Comparison of ENCODE assay signal across 11 cellular contexts in genomic region chr7:44022796-44023467, GRCh38. TPM values are rescaled to one million over a fixed set of nuclear protein-coding genes. Genes with fewer than 3 reads are reported as not detected.
DNase-seq lines count a peak whose midpoint lies in the region; ATAC-seq and TF ChIP-seq lines count a peak whose summit lies in the region.
"Not testable (repeated sequence)": the region's sequence is repeated elsewhere in the genome, so short reads cannot be mapped to it uniquely, and the experiment has no call there.
"Had no signal": no experiment of that assay in that cellular context is flagged by ENCODE, and none has a peak within 500 bp of the region (broad histone marks: within the 10 kb centered on the region; RNA-seq: fewer than 3 reads in every experiment).

No MANE protein-coding gene starts in this region.

- not testable (repeated sequence) for H3K9me3 Mint-ChIP-seq in activated CD4-positive, alpha-beta T cell treated with anti-CD3 and anti-CD28 coated beads, Interleukin-2, amount 10 ng/mL, durations not matched to agents 24 days and 14 days; activated T-cell treated with anti-CD3 and anti-CD28 coated beads, Interleukin-2, amount 50 U/mL, for 24 hours; activated naive CD8-positive, alpha-beta T cell treated with anti-CD3 and anti-CD28 coated beads, Interleukin-2, amount 50 U/mL, for 24 hours; stimulated activated effector memory CD8-positive, alpha-beta T cell treated with anti-CD3 and anti-CD28 coated beads, Interleukin-12 subunit alpha, Interleukin-12 subunit beta, amount 100 ng/mL, for 72 hours

- not testable (repeated sequence) for H3K9me3 ChIP-seq in RWPE2 (ENCODE audit: severe bottlenecking)

- H3K4me3 ChIP-seq in RWPE2 (ENCODE audit: severe bottlenecking), result not testable (repeated sequence)

- intact Hi-C loops in activated CD4-positive, alpha-beta T cell treated with anti-CD3 and anti-CD28 coated beads, Interleukin-2, amount 10 ng/mL, durations not matched to agents 24 days and 14 days (cut with micrococcal nuclease), result not testable (repeated sequence)

- H3K4me3 Mint-ChIP-seq in activated CD4-positive, alpha-beta T cell treated with anti-CD3 and anti-CD28 coated beads, Interleukin-2, amount 10 ng/mL, durations not matched to agents 24 days and 14 days, result peak overlapping the region; percentile 55
- peak overlapping the region; percentile 69 for H3K4me3 Mint-ChIP-seq in activated T-cell treated with anti-CD3 and anti-CD28 coated beads, Interleukin-2, amount 50 U/mL, for 24 hours
- H3K4me3 Mint-ChIP-seq in activated naive CD8-positive, alpha-beta T cell treated with anti-CD3 and anti-CD28 coated beads, Interleukin-2, amount 50 U/mL, for 24 hours, result peak overlapping the region; percentile 54
- H3K4me3 Mint-ChIP-seq in stimulated activated effector memory CD8-positive, alpha-beta T cell treated with anti-CD3 and anti-CD28 coated beads, Interleukin-12 subunit alpha, Interleukin-12 subunit beta, amount 100 ng/mL, for 72 hours, result peak overlapping the region; percentile 39

- H3K27me3 Mint-ChIP-seq in activated CD4-positive, alpha-beta T cell treated with anti-CD3 and anti-CD28 coated beads, Interleukin-2, amount 10 ng/mL, durations not matched to agents 24 days and 14 days; activated T-cell treated with anti-CD3 and anti-CD28 coated beads, Interleukin-2, amount 50 U/mL, for 24 hours; activated naive CD8-positive, alpha-beta T cell treated with anti-CD3 and anti-CD28 coated beads, Interleukin-2, amount 50 U/mL, for 24 hours: not testable (repeated sequence)

- H3K27ac Mint-ChIP-seq in activated CD4-positive, alpha-beta T cell treated with anti-CD3 and anti-CD28 coated beads, Interleukin-2, amount 10 ng/mL, durations not matched to agents 24 days and 14 days, result peak overlapping the region; percentile 90
- peak overlapping the region; percentile 97 for H3K27ac Mint-ChIP-seq in activated T-cell treated with anti-CD3 and anti-CD28 coated beads, Interleukin-2, amount 50 U/mL, for 24 hours
- peak overlapping the region; percentile 79 for H3K27ac Mint-ChIP-seq in activated naive CD8-positive, alpha-beta T cell treated with anti-CD3 and anti-CD28 coated beads, Interleukin-2, amount 50 U/mL, for 24 hours
- peak overlapping the region; percentile 58 for H3K27ac Mint-ChIP-seq in stimulated activated effector memory CD8-positive, alpha-beta T cell treated with anti-CD3 and anti-CD28 coated beads, Interleukin-12 subunit alpha, Interleukin-12 subunit beta, amount 100 ng/mL, for 72 hours

- ATAC-seq in RWPE2 (ENCODE audit: low read depth), result peak; percentile 44
- peak; percentile 29 for ATAC-seq in activated naive CD8-positive, alpha-beta T cell treated with anti-CD3 and anti-CD28 coated beads, Interleukin-2, amount 50 U/mL, for 24 hours
- ATAC-seq in foreskin keratinocyte, result peak; percentile 19
- ATAC-seq in stimulated activated effector memory CD8-positive, alpha-beta T cell treated with anti-CD3 and anti-CD28 coated beads, Interleukin-12 subunit alpha, Interleukin-12 subunit beta, amount 100 ng/mL, for 72 hours, result peak; percentile 14

- H3K36me3 ChIP-seq in RWPE2 (ENCODE audit: low read depth), result not testable (repeated sequence)

- H3K4me1 ChIP-seq in RWPE2 (ENCODE audit: insufficient read depth, poor library complexity, severe bottlenecking); foreskin keratinocyte: not testable (repeated sequence)

- not testable (repeated sequence) for TF ChIP-seq CTCF in RWPE2 (IDR thresholded peaks at IDR 0.05; ENCODE audit: poor library complexity, severe bottlenecking); foreskin keratinocyte (conservative IDR thresholded peaks at IDR 0.05)

- H3K27me3 ChIP-seq in RWPE2 (ENCODE audit: insufficient read depth, poor library complexity, severe bottlenecking); foreskin keratinocyte: not testable (repeated sequence)

- DNase-seq in RWPE2 (ENCODE audit: low spot score); activated CD4-positive, alpha-beta T cell treated with anti-CD3 and anti-CD28 coated beads, Interleukin-2, amount 10 ng/mL, durations not matched to agents 24 days and 14 days; activated naive CD8-positive, alpha-beta T cell treated with anti-CD3 and anti-CD28 coated beads, Interleukin-2, amount 50 U/mL, for 24 hours; stimulated activated effector memory CD8-positive, alpha-beta T cell treated with anti-CD3 and anti-CD28 coated beads, Interleukin-12 subunit alpha, Interleukin-12 subunit beta, amount 100 ng/mL, for 72 hours (ENCODE audit: low spot score in 2 of 2): not testable (repeated sequence)
- peak; percentile 69 for DNase-seq in activated T-cell treated with anti-CD3 and anti-CD28 coated beads, Interleukin-2, amount 50 U/mL, for 24 hours
- DNase-seq in activated naive CD4-positive, alpha-beta T cell treated with Interleukin-2 at 50 U/mL for 16 hours, result peak; percentile 19
- DNase-seq in foreskin keratinocyte, result peak in 1 of 2 donors; percentile 54

- not testable (repeated sequence) for H3K36me3 Mint-ChIP-seq in activated CD4-positive, alpha-beta T cell treated with anti-CD3 and anti-CD28 coated beads, Interleukin-2, amount 10 ng/mL, durations not matched to agents 24 days and 14 days (ENCODE audit: low read depth); activated T-cell treated with anti-CD3 and anti-CD28 coated beads, Interleukin-2, amount 50 U/mL, for 24 hours (ENCODE audit: low read depth); activated naive CD8-positive, alpha-beta T cell treated with anti-CD3 and anti-CD28 coated beads, Interleukin-2, amount 50 U/mL, for 24 hours (ENCODE audit: low read depth)
- H3K36me3 Mint-ChIP-seq in stimulated activated effector memory CD8-positive, alpha-beta T cell treated with anti-CD3 and anti-CD28 coated beads, Interleukin-12 subunit alpha, Interleukin-12 subunit beta, amount 100 ng/mL, for 72 hours, result peaks cover 13% of the 10 kb centered on the region

- H3K27ac ChIP-seq in RWPE2 (ENCODE audit: poor library complexity, severe bottlenecking); foreskin keratinocyte: not testable (repeated sequence)

- H3K4me1 Mint-ChIP-seq in activated CD4-positive, alpha-beta T cell treated with anti-CD3 and anti-CD28 coated beads, Interleukin-2, amount 10 ng/mL, durations not matched to agents 24 days and 14 days, result peaks cover 11% of the 10 kb centered on the region
- peaks cover 30% of the 10 kb centered on the region for H3K4me1 Mint-ChIP-seq in activated T-cell treated with anti-CD3 and anti-CD28 coated beads, Interleukin-2, amount 50 U/mL, for 24 hours (ENCODE audit: low read depth)
- H3K4me1 Mint-ChIP-seq in activated naive CD8-positive, alpha-beta T cell treated with anti-CD3 and anti-CD28 coated beads, Interleukin-2, amount 50 U/mL, for 24 hours, result peaks cover 28% of the 10 kb centered on the region
- not testable (repeated sequence) for H3K4me1 Mint-ChIP-seq in stimulated activated effector memory CD8-positive, alpha-beta T cell treated with anti-CD3 and anti-CD28 coated beads, Interleukin-12 subunit alpha, Interleukin-12 subunit beta, amount 100 ng/mL, for 72 hours

RNA-seq across cellular contexts. Expression of gene DBNL, which starts 21.6 kb away (rescaled TPM):
- 127 and 131 TPM in 2 replicates for total RNA-seq in activated CD4-positive, alpha-beta T cell treated with anti-CD3 and anti-CD28 coated beads, Interleukin-2, amount 10 ng/mL, durations not matched to agents 24 days and 14 days
- 140 and 145 TPM in 2 replicates for total RNA-seq in foreskin keratinocyte
- polyA plus RNA-seq in foreskin keratinocyte, result 143 and 150 TPM in 2 replicates

RNA-seq across cellular contexts. Expression of gene SPDYE1, which starts 25.2 kb away (rescaled TPM):
- not detected in 2 replicates for total RNA-seq in activated CD4-positive, alpha-beta T cell treated with anti-CD3 and anti-CD28 coated beads, Interleukin-2, amount 10 ng/mL, durations not matched to agents 24 days and 14 days
- total RNA-seq in foreskin keratinocyte, result not detected in 2 replicates
- not detected in 2 replicates for polyA plus RNA-seq in foreskin keratinocyte
- total RNA-seq: CD4-positive, alpha-beta T cell; H1; HT-29; RPMI7951 had no signal
- polyA plus RNA-seq: H1 had no signal

RNA-seq across cellular contexts. Expression of gene PGAM2, which starts 42.4 kb away (rescaled TPM):
- total RNA-seq in activated CD4-positive, alpha-beta T cell treated with anti-CD3 and anti-CD28 coated beads, Interleukin-2, amount 10 ng/mL, durations not matched to agents 24 days and 14 days, result 0.42 TPM in 1 of 2 replicates, not detected in the other
- 0.11 TPM in 1 of 2 replicates, not detected in the other for total RNA-seq in foreskin keratinocyte
- 0.08 TPM in 1 of 2 replicates, not detected in the other for polyA plus RNA-seq in foreskin keratinocyte

RNA-seq across cellular contexts. Expression of gene POLM, which starts 59.4 kb away (rescaled TPM):
- total RNA-seq in activated CD4-positive, alpha-beta T cell treated with anti-CD3 and anti-CD28 coated beads, Interleukin-2, amount 10 ng/mL, durations not matched to agents 24 days and 14 days, result 39.3 and 41.9 TPM in 2 replicates
- 11.1 and 11.9 TPM in 2 replicates for total RNA-seq in foreskin keratinocyte
- polyA plus RNA-seq in foreskin keratinocyte, result 9.6 and 9.8 TPM in 2 replicates
